ENCODE assay signal across 19 cellular contexts in genomic region chr12:121365416-121366062, GRCh38. TPM values are rescaled to one million over a fixed set of nuclear protein-coding genes. Genes with fewer than 3 reads are reported as not detected.
A peak's percentile ranks its signal among the peaks of the same experiment; 100 is the strongest.
DNase-seq lines count a peak whose midpoint lies in the region; ATAC-seq, FAIRE-seq and TF ChIP-seq lines count a peak whose summit lies in the region.
"Had no signal": no experiment of that assay in that cellular context is flagged by ENCODE, and none has a peak within 500 bp of the region (broad histone marks: within the 10 kb centered on the region; RNA-seq: fewer than 3 reads in every experiment).

No MANE protein-coding gene starts in this region.

- no peaks in the 10 kb centered on the region for H3K9me1 ChIP-seq in K562 (ENCODE audit: control insufficient read depth, insufficient read depth, low read length)

- BruUV-seq in K562 (replicated peaks; lab: Mats Ljungman, UMichigan) = no TSS peak

- H3K79me2 ChIP-seq in K562 (ENCODE audit: control insufficient read depth, insufficient read depth, low read length) = no peaks in the 10 kb centered on the region
- H3K79me2 ChIP-seq in neural progenitor cell (ENCODE audit: low read depth) = no peaks in the 10 kb centered on the region

- TF ChIP-seq EP300 in K562 (IDR thresholded peaks at IDR 0.05; ENCODE audit: low read length) = no peak

- H3K9me3 ChIP-seq in K562 (replicated peaks; ENCODE audit: control insufficient read depth, insufficient read depth, low read depth, low read length) = no peaks in the 10 kb centered on the region
- no peaks in the 10 kb centered on the region for H3K9me3 ChIP-seq in neural progenitor cell (ENCODE audit: low read depth)
- H3K9me3 ChIP-seq: left ventricle myocardium inferior had no signal

- H3K4me2 ChIP-seq in K562 (ENCODE audit: insufficient read depth, low read length) = peak overlapping the region; percentile 17; the same call in 1 of the 2 replicates
- no peak overlapping the region for H3K4me2 ChIP-seq in neural progenitor cell

- TF ChIP-seq CTCF in K562 (IDR thresholded peaks at IDR 0.05 in 2 of 3, conservative IDR thresholded peaks at IDR 0.05 in 1 of 3; ENCODE audit: insufficient read depth in 2 of 3, low read depth in 1 of 3, low read length in 3 of 3) = no peak
- TF ChIP-seq CTCF in neural progenitor cell (IDR thresholded peaks at IDR 0.05) = no peak

- peak overlapping the region; percentile 47 for H3K27ac Mint-ChIP-seq in neural progenitor cell
- H3K27ac Mint-ChIP-seq: activated naive CD4-positive, alpha-beta T cell treated with anti-CD3 and anti-CD28 coated beads, Interleukin-2, amount 50 U/mL, for 24 hours; CD4-positive, alpha-beta T cell; endodermal cell had no signal

- H3K36me3 ChIP-seq in K562 (ENCODE audit: control insufficient read depth, insufficient read depth, low read length) = no peaks in the 10 kb centered on the region
- H3K36me3 ChIP-seq in neural progenitor cell = no peaks in the 10 kb centered on the region
- H3K36me3 ChIP-seq: left ventricle myocardium inferior had no signal

- FAIRE-seq in K562 (lab: Jason Lieb, UNC) = peak; percentile 58
- FAIRE-seq: HTR-8/SVneo had no signal

- peaks cover 6% of the 10 kb centered on the region for H3K4me1 Mint-ChIP-seq in neural progenitor cell
- H3K4me1 Mint-ChIP-seq: activated naive CD4-positive, alpha-beta T cell treated with anti-CD3 and anti-CD28 coated beads, Interleukin-2, amount 50 U/mL, for 24 hours; endodermal cell had no signal

- WGBS in K562 (ENCODE audit: insufficient coverage, low coverage, missing lambda C conversion rate) = 6% methylated on average over 5 of the region's 5 CpGs

- no peak for TF ChIP-seq POLR2A in K562 (conservative IDR thresholded peaks at IDR 0.05)

- H3K27me3 ChIP-seq in K562 (ENCODE audit: control insufficient read depth in 2 of 2, insufficient read depth in 2 of 2, low read length in 2 of 2) (no peaks in the 10 kb centered on the region), neural progenitor cell (no peaks in the 10 kb centered on the region)

- intact Hi-C loops in K562 (cut with micrococcal nuclease) = no loop called here

- peaks cover 0 to 8% of the 10 kb centered on the region in 2 experiments; a peak in 2 of 5 replicates for H3K4me1 ChIP-seq in K562 (replicated peaks in 1 of 2; ENCODE audit: control insufficient read depth in 2 of 2, insufficient read depth in 2 of 2, low read length in 2 of 2)
- H3K4me1 ChIP-seq in neural progenitor cell = no peaks in the 10 kb centered on the region
- H3K4me1 ChIP-seq: left ventricle myocardium inferior had no signal

- H4K20me1 ChIP-seq in K562 (replicated peaks; ENCODE audit: control insufficient read depth, insufficient read depth, low read length) (no peaks in the 10 kb centered on the region), neural progenitor cell (ENCODE audit: low read depth) (no peaks in the 10 kb centered on the region)

- H3F3A ChIP-seq in neural progenitor cell (ENCODE audit: low read depth) = no peaks in the 10 kb centered on the region

- peak; percentile 19 for DNase-seq in AG08396 (ENCODE audit: low spot score)
- DNase-seq in LHCN-M2 (ENCODE audit: low read depth) = peak; percentile 12
- peak in 3 of 4 experiments; percentile 21 to 36 (median 22) for DNase-seq in K562 (ENCODE audit: extremely low read depth in 1 of 4, low spot score in 3 of 4)
- DNase-seq in neural progenitor cell (ENCODE audit: low spot score) = no peak
- DNase-seq in activated CD4-positive, alpha-beta T cell treated with anti-CD3 and anti-CD28 coated beads for 48 hours = no peak
- no peak for DNase-seq in NOMO-1 treated with dmso at 0.1 percent for 144 hours (lab: John Stamatoyannopoulos, UW; ENCODE audit: unreplicated experiment)
- no peak for DNase-seq in DMS 273 (lab: John Stamatoyannopoulos, UW; ENCODE audit: unreplicated experiment)
- DNase-seq: activated CD4-positive, alpha-beta T cell treated with anti-CD3 and anti-CD28 coated beads for 1 hour; activated T-cell treated with anti-CD3 and anti-CD28 coated beads, Interleukin-2, amount 50 U/mL, for 48 hours; CD4-positive, alpha-beta T cell; endodermal cell; H7; left ventricle myocardium inferior; midbrain; NCI-H524 treated with DMSO at 0.1 percent for 48 hours; substantia nigra had no signal

- H3K4me3 Mint-ChIP-seq in neural progenitor cell = no peak overlapping the region
- H3K4me3 Mint-ChIP-seq: activated naive CD4-positive, alpha-beta T cell treated with anti-CD3 and anti-CD28 coated beads, Interleukin-2, amount 50 U/mL, for 24 hours; CD4-positive, alpha-beta T cell; endodermal cell had no signal

- peaks cover 2% of the 10 kb centered on the region for H3K27me3 Mint-ChIP-seq in neural progenitor cell (ENCODE audit: insufficient read depth, low read depth)

- ATAC-seq in K562 (peak; percentile 57; the same call in 2 of the 3 replicates), HG03039 (IDR thresholded peaks at IDR 0.05; ENCODE audit: unreplicated experiment) (no peak)

- POLR2A ChIA-PET in K562 (lab: Yijun Ruan, JAX) = interaction anchor here (0.6 to 3.0 kb wide), 6 partner anchors 10 to 76 kb away, joined by 3 to 19 read pairs (median 6); partner anchors contain the start of genes ANAPC5 and RNF34

- H3K9ac ChIP-seq in K562 (ENCODE audit: insufficient read depth in 1 of 2, low read depth in 2 of 2, low read length in 2 of 2) = peak overlapping the region in 1 of 2 experiments; percentile 15; a peak in 1 of 4 replicates
- H3K9ac ChIP-seq in neural progenitor cell = no peak overlapping the region

- CTCF ChIA-PET in K562 (lab: Yijun Ruan, JAX; ENCODE audit: low intra/inter-chr PET ratio) = no interaction called here

- H3K4me3 ChIP-seq in K562 (no peak overlapping the region), neural progenitor cell (no peak overlapping the region)
- H3K4me3 ChIP-seq: left ventricle myocardium inferior had no signal

- no peak for TF ChIP-seq RAD21 in K562 (CRISPR knock-in tag; conservative IDR thresholded peaks at IDR 0.05 in 1 of 2, IDR thresholded peaks at IDR 0.05 in 1 of 2)

- H2AFZ ChIP-seq in K562 (ENCODE audit: low read depth, low read length) (peak overlapping the region; percentile 54), neural progenitor cell (replicated peaks) (peak overlapping the region; percentile 0)

- H3K36me3 Mint-ChIP-seq in neural progenitor cell = no peaks in the 10 kb centered on the region
- H3K36me3 Mint-ChIP-seq: activated naive CD4-positive, alpha-beta T cell treated with anti-CD3 and anti-CD28 coated beads, Interleukin-2, amount 50 U/mL, for 24 hours had no signal

- no peaks in the 10 kb centered on the region for H3K9me3 Mint-ChIP-seq in neural progenitor cell
- H3K9me3 Mint-ChIP-seq: activated naive CD4-positive, alpha-beta T cell treated with anti-CD3 and anti-CD28 coated beads, Interleukin-2, amount 50 U/mL, for 24 hours; CD4-positive, alpha-beta T cell; endodermal cell had no signal

- in situ Hi-C loops in K562 (cut with MboI) = no loop called here

- no peak overlapping the region for H3K27ac ChIP-seq in K562 (ENCODE audit: extremely low read depth, low read depth, low read length)
- H3K27ac ChIP-seq in neural progenitor cell = no peak overlapping the region
- H3K27ac ChIP-seq: left ventricle myocardium inferior had no signal

TF ChIP-seq in K562, 482 proteins besides CTCF, POLR2A, EP300 and RAD21 (continues in another document):
- TF ChIP-seq MAFF (IDR thresholded peaks at IDR 0.05; ENCODE audit: low read length) = peak; percentile 90

RNA-seq across cellular contexts. Expression of gene ANAPC5, which starts 13.3 kb away (rescaled TPM):
- total RNA-seq in LHCN-M2 (2014; rRNA removed) (131 and 137 TPM in 2 replicates), K562 (2014; rRNA removed) (176 and 194 TPM in 2 replicates), K562 (2014; rRNA removed; fragmentation: Illumina TruSeq; extraction: Trizol) (269 and 301 TPM in 2 replicates), K562 (2015; rRNA removed; fragmentation: Illumina TruSeq; extraction: Trizol) (190 and 197 TPM in 2 replicates), K562 (2021) (168 and 169 TPM in 2 replicates), neural progenitor cell (ENCODE audit: low replicate concordance) (143 and 190 TPM in 2 replicates)
- 64.3 TPM for polyA plus RNA-seq in LHCN-M2 (2012)
- 698 and 990 TPM in 2 replicates for total RNA-seq in K562 (2011; cell fraction: chromatin; rRNA removed; ENCODE audit: low replicate concordance)
- total RNA-seq in K562 (2011; cell fraction: nucleolus; rRNA removed) = 389 and 392 TPM in 2 replicates
- 547 and 619 TPM in 2 replicates for total RNA-seq in K562 (2011; cell fraction: nucleoplasm; rRNA removed)
- polyA plus RNA-seq in K562 (2011; rRNA removed) (307 and 315 TPM in 2 replicates), K562 (2014; fragmentation: Illumina TruSeq; extraction: Trizol) (201 and 250 TPM in 2 replicates), K562 (2014; fragmentation: Nextera tagmentation; extraction: Ambion mirVana) (100 to 1,000 TPM; 136 to 181 TPM), K562 (2014; rRNA removed) (207 and 213 TPM in 2 replicates)
- polyA plus RNA-seq in K562 (2011; cell fraction: cytosol; rRNA removed) = 232 and 246 TPM in 2 replicates
- polyA plus RNA-seq in K562 (2011; cell fraction: nucleus; rRNA removed) = 472 and 632 TPM in 2 replicates
- polyA plus RNA-seq in K562 (2012) = 114 and 144 TPM in 2 replicates
- polyA minus RNA-seq in K562 (2011; rRNA and poly(A)+ RNA removed) = 307 and 339 TPM in 2 replicates
- 97.9 and 140 TPM in 2 replicates for polyA minus RNA-seq in K562 (2011; cell fraction: cytosol; rRNA and poly(A)+ RNA removed)
- 212 and 378 TPM in 2 replicates for polyA minus RNA-seq in K562 (2011; cell fraction: nucleus; rRNA and poly(A)+ RNA removed)

RNA-seq across cellular contexts. Expression of gene RNF34, which starts 34.4 kb away (rescaled TPM):
- total RNA-seq in LHCN-M2 (2014; rRNA removed) (49.5 and 59.9 TPM in 2 replicates), K562 (2014; rRNA removed) (68.8 and 120 TPM in 2 replicates), K562 (2014; rRNA removed; fragmentation: Illumina TruSeq; extraction: Trizol) (47.1 and 48.9 TPM in 2 replicates), K562 (2015; rRNA removed; fragmentation: Illumina TruSeq; extraction: Trizol) (60.6 and 60.9 TPM in 2 replicates), K562 (2021) (42.4 and 47.1 TPM in 2 replicates), neural progenitor cell (ENCODE audit: low replicate concordance) (57.8 and 65.8 TPM in 2 replicates)
- polyA plus RNA-seq in LHCN-M2 (2012) = 30.0 TPM
- total RNA-seq in K562 (2011; cell fraction: chromatin; rRNA removed; ENCODE audit: low replicate concordance) = 109 and 110 TPM in 2 replicates
- total RNA-seq in K562 (2011; cell fraction: nucleolus; rRNA removed) = 69.5 and 69.6 TPM in 2 replicates
- 118 and 187 TPM in 2 replicates for total RNA-seq in K562 (2011; cell fraction: nucleoplasm; rRNA removed)
- polyA plus RNA-seq in K562 (2011; rRNA removed) (41.7 and 51.0 TPM in 2 replicates), K562 (2014; fragmentation: Illumina TruSeq; extraction: Trizol) (52.0 and 54.1 TPM in 2 replicates), K562 (2014; fragmentation: Nextera tagmentation; extraction: Ambion mirVana) (10 to 100 TPM; 65.4 to 88.9 TPM), K562 (2014; rRNA removed) (47.2 and 48.4 TPM in 2 replicates)
- 27.8 and 35.3 TPM in 2 replicates for polyA plus RNA-seq in K562 (2011; cell fraction: cytosol; rRNA removed)
- polyA plus RNA-seq in K562 (2011; cell fraction: nucleus; rRNA removed) = 212 and 235 TPM in 2 replicates
- polyA plus RNA-seq in K562 (2012) = 43.8 and 80.2 TPM in 2 replicates
- polyA minus RNA-seq in K562 (2011; rRNA and poly(A)+ RNA removed) = 63.6 and 90.6 TPM in 2 replicates
- polyA minus RNA-seq in K562 (2011; cell fraction: cytosol; rRNA and poly(A)+ RNA removed) = 32.9 and 33.6 TPM in 2 replicates
- polyA minus RNA-seq in K562 (2011; cell fraction: nucleus; rRNA and poly(A)+ RNA removed) = 39.9 and 48.1 TPM in 2 replicates

Comparison
In these comparisons a context has a peak if more than half of its experiments do, and no peak if none do; other contexts are left out.
1. DNase-seq: peak in AG08396 (single experiment), LHCN-M2 (single experiment) and K562 (3 of 4); none in neural progenitor cell (single experiment), activated CD4-positive, alpha-beta T cell treated with anti-CD3 and anti-CD28 coated beads for 48 hours (single experiment), NOMO-1 treated with dmso at 0.1 percent for 144 hours (single experiment) and DMS 273 (single experiment).